ENCODE assay signal across 12 cellular contexts in the genomic region with DNA sequence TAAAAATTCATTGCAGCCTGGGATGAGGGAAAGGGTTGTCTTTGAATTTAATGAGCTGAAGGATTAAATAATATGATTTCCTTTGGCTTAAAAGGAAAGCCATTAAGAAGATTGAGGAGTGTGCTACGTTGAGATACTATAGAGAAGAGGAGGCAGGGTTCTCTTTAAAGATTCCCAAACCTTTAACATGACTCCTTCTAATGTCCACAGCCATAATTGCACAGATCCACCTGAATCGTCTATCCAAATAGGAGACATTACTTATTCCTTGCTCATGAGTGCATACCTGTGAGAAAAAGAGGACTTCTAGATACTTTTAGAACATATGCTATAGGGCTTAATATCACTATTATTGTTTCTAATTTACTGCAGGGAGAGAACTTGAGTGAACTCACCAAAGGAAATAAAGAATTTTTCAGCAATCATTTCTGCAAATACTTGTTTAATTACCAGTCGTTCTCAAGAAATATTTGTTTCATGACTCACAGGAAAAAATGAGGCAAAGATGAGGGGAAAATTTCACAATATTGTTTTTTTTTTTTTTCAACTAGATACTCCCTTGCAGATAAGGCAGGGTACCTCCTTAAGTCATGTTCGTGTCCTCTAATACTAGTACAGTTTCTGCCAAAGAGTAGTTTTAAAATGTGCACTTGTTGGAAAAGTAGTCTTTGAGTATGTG. TPM values are rescaled to one million over a fixed set of nuclear protein-coding genes. Genes with fewer than 3 reads are reported as not detected.
DNase-seq lines count a peak whose midpoint lies in the region; ATAC-seq, FAIRE-seq and TF ChIP-seq lines count a peak whose summit lies in the region.
"Had no signal": no experiment of that assay in that cellular context is flagged by ENCODE, and none has a peak within 500 bp of the region (broad histone marks: within the 10 kb centered on the region; RNA-seq: fewer than 3 reads in every experiment).

No MANE protein-coding gene starts in this region.

- no peak for ATAC-seq in GM18867 (IDR thresholded peaks at IDR 0.05; ENCODE audit: unreplicated experiment)

- CTCF ChIA-PET in Calu3 (lab: Charles Lee), result no interaction called here

- TF ChIP-seq CTCF in Calu3 (IDR thresholded peaks at IDR 0.05; ENCODE audit: unreplicated experiment), result no peak
- TF ChIP-seq CTCF in bronchial epithelial cell (IDR thresholded peaks at IDR 0.05; ENCODE audit: insufficient read depth, low read length, severe bottlenecking), result no peak
- TF ChIP-seq CTCF in mesothelial cell of epicardium (IDR thresholded peaks at IDR 0.05; ENCODE audit: unreplicated experiment), result no peak

- H3K27me3 ChIP-seq in bronchial epithelial cell (ENCODE audit: control insufficient read depth, insufficient read depth, low read length), result no peaks in the 10 kb centered on the region
- H3K27me3 ChIP-seq: thyroid gland had no signal

- no peak overlapping the region for H3K4me3 Mint-ChIP-seq in Calu3 (ENCODE audit: low read depth, unreplicated experiment)
- no peak overlapping the region for H3K4me3 Mint-ChIP-seq in mesothelial cell of epicardium

- no peaks in the 10 kb centered on the region for H3K27me3 Mint-ChIP-seq in Calu3 (ENCODE audit: unreplicated experiment)
- no peaks in the 10 kb centered on the region for H3K27me3 Mint-ChIP-seq in mesothelial cell of epicardium (ENCODE audit: low read depth)

- H3K27ac Mint-ChIP-seq in Calu3 (ENCODE audit: unreplicated experiment) (peak overlapping the region; percentile 34), mesothelial cell of epicardium (peak overlapping the region; percentile 81)

- FAIRE-seq in bronchial epithelial cell (lab: Jason Lieb, UNC), result no peak
- FAIRE-seq: colon, H1 had no signal

- intact Hi-C loops in Calu3 (cut with micrococcal nuclease; ENCODE audit: unreplicated experiment), result no loop called here

- peaks cover 2% of the 10 kb centered on the region for H3K9me3 Mint-ChIP-seq in Calu3 (ENCODE audit: low read depth, unreplicated experiment)
- H3K9me3 Mint-ChIP-seq in mesothelial cell of epicardium, result no peaks in the 10 kb centered on the region

- no TSS peak for BruUV-seq in Calu3 (replicated peaks; lab: Mats Ljungman, UMichigan)

- no peak for DNase-seq in Calu3
- peak; percentile 78 for DNase-seq in NCI-H226
- peak; percentile 87 for DNase-seq in bronchial epithelial cell (ENCODE audit: low read depth)
- DNase-seq in mesothelial cell of epicardium (ENCODE audit: low spot score in 2 of 2, unreplicated experiment in 2 of 2), result no peak
- no peak for DNase-seq in SW480 (ENCODE audit: low spot score)
- no peak for DNase-seq in NCI-H2029 treated with DMSO at 0.1 percent for 48 hours (lab: John Stamatoyannopoulos, UW)
- no peak for DNase-seq in NCI-H2227 treated with DMSO at 0.1 percent for 48 hours (lab: John Stamatoyannopoulos, UW)
- DNase-seq: thyroid gland had no signal

- peaks cover 53% of the 10 kb centered on the region for H3K4me1 Mint-ChIP-seq in Calu3 (ENCODE audit: low read depth, unreplicated experiment)
- peaks cover 65% of the 10 kb centered on the region for H3K4me1 Mint-ChIP-seq in mesothelial cell of epicardium

- H3K36me3 Mint-ChIP-seq in Calu3 (ENCODE audit: insufficient read depth, unreplicated experiment) (no peaks in the 10 kb centered on the region), mesothelial cell of epicardium (no peaks in the 10 kb centered on the region)

- no peak overlapping the region for H3K4me3 ChIP-seq in bronchial epithelial cell (ENCODE audit: low read depth, low read length)
- H3K4me3 ChIP-seq: thyroid gland had no signal

- no peaks in the 10 kb centered on the region for H3K36me3 ChIP-seq in bronchial epithelial cell (ENCODE audit: control insufficient read depth, insufficient read depth, low read length)
- H3K36me3 ChIP-seq: thyroid gland had no signal

RNA-seq across cellular contexts. Expression of a gene that starts 8.9 kb away (rescaled TPM):
- 0.07 TPM in 1 of 2 replicates, not detected in the other for total RNA-seq in Calu3 (2022)
- total RNA-seq in bronchial epithelial cell, result not detected in 2 replicates
- 0.13 to 0.18 TPM (median 0.13 TPM) in 3 replicates for total RNA-seq in mesothelial cell of epicardium
- total RNA-seq: H1; T-helper 2 cell treated with Interferon-gamma antibody and Interleukin-4, amounts not matched to agents 100 ng/mL and 5 ng/mL, for 36 hours had no signal

RNA-seq across cellular contexts. Expression of a gene that starts 50.6 kb away (rescaled TPM):
- 0.91 TPM in 1 of 2 replicates, not detected in the other for total RNA-seq in Calu3 (2022)
- total RNA-seq in bronchial epithelial cell, result 0.13 TPM in 1 of 2 replicates, not detected in the other
- not detected in 3 replicates for total RNA-seq in mesothelial cell of epicardium
- total RNA-seq: H1; T-helper 2 cell treated with Interferon-gamma antibody and Interleukin-4, amounts not matched to agents 100 ng/mL and 5 ng/mL, for 36 hours; thyroid gland had no signal

Comparison
In these comparisons a context has a peak if more than half of its experiments do, and no peak if none do; other contexts are left out.
1. DNase-seq: peak in NCI-H226 (single experiment) and bronchial epithelial cell (single experiment); none in Calu3 (single experiment), mesothelial cell of epicardium (0 of 2), SW480 (single experiment), NCI-H2029 treated with DMSO at 0.1 percent for 48 hours (single experiment) and NCI-H2227 treated with DMSO at 0.1 percent for 48 hours (single experiment).